8 cellular contexts compared by ENCODE assay signal in genomic region chr5:126868961-126869451, GRCh38.
DNase-seq lines count a peak whose midpoint lies in the region; ATAC-seq lines count a peak whose summit lies in the region.

No MANE protein-coding gene starts in this region.

- H3K36me3 Mint-ChIP-seq in activated naive CD8-positive, alpha-beta T cell treated with anti-CD3 and anti-CD28 coated beads, Interleukin-2, amount 10 ng/mL, durations not matched to agents 7 days and 5 days = peaks cover 6% of the 10 kb centered on the region

- H3K4me3 ChIP-seq in subcutaneous abdominal adipose tissue (ENCODE audit: low read depth in 1 of 5, low read length in 5 of 5) = peak overlapping the region; percentile 19 to 54 (median 44)

- peak overlapping the region; percentile 73 for H3K4me3 Mint-ChIP-seq in activated naive CD8-positive, alpha-beta T cell treated with anti-CD3 and anti-CD28 coated beads, Interleukin-2, amount 10 ng/mL, durations not matched to agents 7 days and 5 days

- H3K27me3 Mint-ChIP-seq in activated naive CD8-positive, alpha-beta T cell treated with anti-CD3 and anti-CD28 coated beads, Interleukin-2, amount 10 ng/mL, durations not matched to agents 7 days and 5 days = no peaks in the 10 kb centered on the region

- peaks cover 0 to 29% (median 22%) of the 10 kb centered on the region in 5 donors for H3K4me1 ChIP-seq in subcutaneous abdominal adipose tissue (ENCODE audit: control insufficient read depth in 5 of 5, insufficient read depth in 5 of 5, low read length in 5 of 5)

- no peaks in the 10 kb centered on the region for H3K9me3 Mint-ChIP-seq in activated naive CD8-positive, alpha-beta T cell treated with anti-CD3 and anti-CD28 coated beads, Interleukin-2, amount 10 ng/mL, durations not matched to agents 7 days and 5 days

- H3K36me3 ChIP-seq in subcutaneous abdominal adipose tissue (ENCODE audit: control insufficient read depth in 5 of 5, insufficient read depth in 5 of 5, low read length in 5 of 5) = peaks cover 0 to 9% (median 2%) of the 10 kb centered on the region in 5 donors

- H3K4me1 Mint-ChIP-seq in activated naive CD8-positive, alpha-beta T cell treated with anti-CD3 and anti-CD28 coated beads, Interleukin-2, amount 10 ng/mL, durations not matched to agents 7 days and 5 days = peaks cover 11% of the 10 kb centered on the region

- no peak overlapping the region for H3K27ac ChIP-seq in subcutaneous abdominal adipose tissue (ENCODE audit: low read depth, low read length)

- ATAC-seq in HG03558 (IDR thresholded peaks at IDR 0.05; ENCODE audit: extremely low read depth, unreplicated experiment) = peak; percentile 56
- peak; percentile 96 for ATAC-seq in activated naive CD8-positive, alpha-beta T cell treated with anti-CD3 and anti-CD28 coated beads, Interleukin-2, amount 10 ng/mL, durations not matched to agents 7 days and 5 days (ENCODE audit: low read depth)
- no peak for ATAC-seq in GM19452 (IDR thresholded peaks at IDR 0.05; ENCODE audit: unreplicated experiment)

- no peak overlapping the region for H3K27ac Mint-ChIP-seq in activated naive CD8-positive, alpha-beta T cell treated with anti-CD3 and anti-CD28 coated beads, Interleukin-2, amount 10 ng/mL, durations not matched to agents 7 days and 5 days

- H3K9me3 ChIP-seq in subcutaneous abdominal adipose tissue (ENCODE audit: control insufficient read depth in 5 of 5, low read length in 5 of 5) = no peaks in the 10 kb centered on the region

- DNase-seq in AG08395 (ENCODE audit: low spot score) = peak; percentile 66
- peak; percentile 21 for DNase-seq in GM19240 (ENCODE audit: insufficient read length, low spot score)
- peak; percentile 52 for DNase-seq in activated naive CD8-positive, alpha-beta T cell treated with anti-CD3 and anti-CD28 coated beads, Interleukin-2, amount 10 ng/mL, durations not matched to agents 7 days and 5 days
- peak; percentile 76 for DNase-seq in iPS-NIHi7 (ENCODE audit: extremely low spot score)
- DNase-seq in Ammon's horn (ENCODE audit: low spot score) = no peak

- H3K27me3 ChIP-seq in subcutaneous abdominal adipose tissue (ENCODE audit: control insufficient read depth in 5 of 5, insufficient read depth in 4 of 5, low read length in 5 of 5) = no peaks in the 10 kb centered on the region

- POLR2A ChIA-PET in activated naive CD8-positive, alpha-beta T cell treated with anti-CD3 and anti-CD28 coated beads, Interleukin-2, amount 10 ng/mL, durations not matched to agents 7 days and 5 days (lab: Charles Lee) = interaction anchor here (1.3 kb wide), 1 partner anchor 15 kb away, joined by 5 read pairs; no protein-coding TSS in a partner anchor

- no peak overlapping the region for H3K9ac ChIP-seq in subcutaneous abdominal adipose tissue (ENCODE audit: low read length in 5 of 5)
